23 cellular contexts compared by ENCODE assay signal in the genomic region with DNA sequence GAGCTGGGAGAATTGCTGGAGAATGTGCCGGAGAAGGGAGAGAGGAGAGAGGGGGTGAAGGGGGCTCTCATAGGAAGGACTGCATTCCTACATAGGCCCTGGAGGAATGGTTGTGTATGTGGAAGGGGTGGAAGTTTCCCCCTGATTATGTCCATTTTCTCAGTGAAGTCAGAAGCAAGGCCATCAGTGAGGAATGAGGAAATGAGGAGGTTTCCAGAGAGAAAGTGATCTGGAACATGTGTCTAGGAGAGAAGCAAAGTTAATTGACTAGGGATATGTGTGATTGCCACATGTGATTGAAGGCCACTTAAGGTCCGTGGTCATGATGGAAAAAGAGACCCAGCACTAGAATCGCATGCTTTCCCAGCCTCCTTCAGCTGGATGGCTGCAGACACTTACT. TPM values are rescaled to one million over a fixed set of nuclear protein-coding genes. Genes with fewer than 3 reads are reported as not detected.
DNase-seq lines count a peak whose midpoint lies in the region; ATAC-seq, FAIRE-seq and TF ChIP-seq lines count a peak whose summit lies in the region.
"Had no signal": no experiment of that assay in that cellular context is flagged by ENCODE, and none has a peak within 500 bp of the region (broad histone marks: within the 10 kb centered on the region; RNA-seq: fewer than 3 reads in every experiment).

No MANE protein-coding gene starts in this region.

- peak overlapping the region; percentile 7 to 39; a peak in 5 of 6 replicates for H3K27ac ChIP-seq in A549
- no peak overlapping the region for H3K27ac ChIP-seq in IMR-90 (ENCODE audit: insufficient read depth, low read length)
- no peak overlapping the region for H3K27ac ChIP-seq in tibial nerve
- H3K27ac ChIP-seq: RWPE1, SK-N-MC had no signal

- peak overlapping the region in 1 of 2 experiments; percentile 54; a peak in 1 of 4 replicates for H4K8ac ChIP-seq in IMR-90 (ENCODE audit: low read depth in 2 of 2, low read length in 2 of 2)

- no peak for TF ChIP-seq EP300 in A549 (IDR thresholded peaks at IDR 0.05)
- no peak for TF ChIP-seq EP300 in tibial nerve (IDR thresholded peaks at IDR 0.05)

- no peak overlapping the region for H3K4me3 ChIP-seq in A549
- H3K4me3 ChIP-seq in IMR-90 (ENCODE audit: insufficient read depth, low read depth, low read length), result no peak overlapping the region
- no peak overlapping the region for H3K4me3 ChIP-seq in mucosa of descending colon
- no peak overlapping the region for H3K4me3 ChIP-seq in tibial nerve
- H3K4me3 ChIP-seq: SK-N-MC had no signal

- ATAC-seq in A549, result peak in 1 of 2 experiments; percentile 10; a peak in 2 of 6 replicates
- ATAC-seq in IMR-90 (ENCODE audit: low read depth), result no peak
- ATAC-seq in mucosa of descending colon, result peak; percentile 39
- ATAC-seq: HCT116 had no signal

- H2BK5ac ChIP-seq in IMR-90 (ENCODE audit: low read depth, low read length, poor library complexity, severe bottlenecking), result peak overlapping the region; percentile 4

- no peak for DNase-seq in A549 (ENCODE audit: low read depth in 1 of 2, low spot score in 1 of 2)
- DNase-seq in IMR-90, result peak; percentile 11
- peak; percentile 45 for DNase-seq in fibroblast of gingiva (ENCODE audit: low read depth)
- DNase-seq in mucosa of descending colon, result no peak
- DNase-seq in mucosa of gallbladder (ENCODE audit: low spot score), result no peak
- no peak for DNase-seq in tibial nerve (ENCODE audit: low spot score in 2 of 2)
- no peak for DNase-seq in GM12892 (ENCODE audit: insufficient read length)
- DNase-seq: BE2C, GOT3, KBM-7, MM.1S, NCI-H1048, NCI-H1436, NCI-H1930, NCI-H2227 treated with DMSO at 0.1 percent for 48 hours, NCI-H510A, NCI-H748 treated with DMSO at 0.1 percent for 48 hours, SHP77 treated with DMSO at 0.1 percent for 48 hours, SW 1271 had no signal

- H3K4me2 ChIP-seq in A549 (peak overlapping the region; percentile 60; the same call in 2 of the 3 replicates), IMR-90 (ENCODE audit: low read depth, low read length) (no peak overlapping the region)

- intact Hi-C loops in IMR-90 (cut with micrococcal nuclease) (no loop called here), mucosa of descending colon (cut with DNase I, micrococcal nuclease) (no loop called here)

- H4K20me1 ChIP-seq in IMR-90 (ENCODE audit: insufficient read depth, low read length), result peaks cover 4% of the 10 kb centered on the region; the same call in 1 of the 2 replicates

- peak overlapping the region; percentile 72; the same call in 1 of the 2 replicates for H3K14ac ChIP-seq in IMR-90 (replicated peaks; ENCODE audit: low read depth, low read length)

- H3K36me3 ChIP-seq in IMR-90 (ENCODE audit: control insufficient read depth, insufficient read depth, low read length) (peaks cover 1% of the 10 kb centered on the region; the same call in 1 of the 2 replicates), mucosa of descending colon (ENCODE audit: low read depth) (no peaks in the 10 kb centered on the region), tibial nerve (no peaks in the 10 kb centered on the region)

- no TSS peak for BruUV-seq in IMR-90 (replicated peaks; lab: Mats Ljungman, UMichigan)

- dilution Hi-C loops in IMR-90 (cut with HindIII; ENCODE audit: low sequenced_read_pairs, unreplicated experiment), result no loop called here

- in situ Hi-C loops in IMR-90 (cut with MboI; ENCODE audit: low sequenced_read_pairs), result no loop called here

- POLR2A ChIA-PET in A549 (lab: Yijun Ruan, JAX), result no interaction called here
- POLR2A ChIA-PET in IMR-90 (lab: Charles Lee; ENCODE audit: unreplicated experiment), result no interaction called here

- H4K91ac ChIP-seq in IMR-90 (ENCODE audit: insufficient read depth, low read depth, low read length), result 0 out of 2 replicates have a peak overlapping the region, but pooled peaks have one; percentile 10

- peak overlapping the region; percentile 6; the same call in 1 of the 3 replicates for H2BK15ac ChIP-seq in IMR-90 (ENCODE audit: low read depth, low read length)

- no peak overlapping the region for H2AK9ac ChIP-seq in IMR-90 (replicated peaks; ENCODE audit: low read depth, low read length, poor library complexity)

- H3K9me3 ChIP-seq in A549 (no peaks in the 10 kb centered on the region), IMR-90 (ENCODE audit: control insufficient read depth, insufficient read depth, low read length) (no peaks in the 10 kb centered on the region), mucosa of descending colon (no peaks in the 10 kb centered on the region), tibial nerve (no peaks in the 10 kb centered on the region)
- H3K9me3 ChIP-seq: BE2C had no signal

- peak overlapping the region; percentile 70 for H4K5ac ChIP-seq in IMR-90 (ENCODE audit: low read depth, low read length)

- peaks cover 38% of the 10 kb centered on the region for H3K4me1 ChIP-seq in A549
- peaks cover 36% of the 10 kb centered on the region for H3K4me1 ChIP-seq in IMR-90 (ENCODE audit: control insufficient read depth, insufficient read depth, low read length)
- no peaks in the 10 kb centered on the region for H3K4me1 ChIP-seq in mucosa of descending colon (ENCODE audit: low read depth)
- peaks cover 0 to 6% (median 0%) of the 10 kb centered on the region in 4 donors for H3K4me1 ChIP-seq in tibial nerve
- H3K4me1 ChIP-seq: BE2C had no signal

- peak overlapping the region; percentile 21 for H2BK120ac ChIP-seq in IMR-90 (ENCODE audit: low read depth, low read length)

- TF ChIP-seq CTCF in A549 (IDR thresholded peaks at IDR 0.05) (no peak), IMR-90 (conservative IDR thresholded peaks at IDR 0.05; ENCODE audit: low read depth, low read length) (no peak), mucosa of descending colon (IDR thresholded peaks at IDR 0.05) (no peak), tibial nerve (IDR thresholded peaks at IDR 0.05) (no peak)

- H2AK5ac ChIP-seq in IMR-90 (ENCODE audit: low read depth, low read length), result peak overlapping the region; percentile 11; the same call in 1 of the 2 replicates

- peak overlapping the region; percentile 73 for H2BK20ac ChIP-seq in IMR-90 (ENCODE audit: low read depth, low read length)

- no peak overlapping the region for H3K56ac ChIP-seq in IMR-90 (ENCODE audit: extremely low read depth, insufficient read depth, low read length)

- TF ChIP-seq RAD21 in A549 (conservative IDR thresholded peaks at IDR 0.05 in 1 of 2, IDR thresholded peaks at IDR 0.05 in 1 of 2) (no peak), IMR-90 (IDR thresholded peaks at IDR 0.05; ENCODE audit: low read length) (no peak)

- no peak for FAIRE-seq in A549 (lab: Jason Lieb, UNC)
- no peak for FAIRE-seq in GM12892 (lab: Jason Lieb, UNC)

- TF ChIP-seq POLR2A in A549 (IDR thresholded peaks at IDR 0.05; ENCODE audit: low read length), result no peak
- no peak for TF ChIP-seq POLR2A in IMR-90 (IDR thresholded peaks at IDR 0.05; ENCODE audit: low read depth, low read length)
- no peak for TF ChIP-seq POLR2A in tibial nerve (IDR thresholded peaks at IDR 0.05)
- no peak for TF ChIP-seq POLR2A in GM12892 (IDR thresholded peaks at IDR 0.05; ENCODE audit: low read depth, low read length)

- no peak overlapping the region for H2AFZ ChIP-seq in IMR-90 (replicated peaks; ENCODE audit: low read length, poor library complexity)

- no peak overlapping the region for H3K9ac ChIP-seq in IMR-90 (ENCODE audit: low read depth, low read length)

- peaks cover 23% of the 10 kb centered on the region for H3K9me1 ChIP-seq in IMR-90 (ENCODE audit: insufficient read depth, low read length)

- H3K18ac ChIP-seq in IMR-90 (ENCODE audit: low read depth, low read length), result peak overlapping the region; percentile 89

- no peaks in the 10 kb centered on the region for H3K27me3 ChIP-seq in IMR-90 (ENCODE audit: control insufficient read depth, insufficient read depth, low read length)
- H3K27me3 ChIP-seq in tibial nerve, result no peaks in the 10 kb centered on the region
- H3K27me3 ChIP-seq: BE2C had no signal

- CTCF ChIA-PET in A549 (lab: Yijun Ruan, JAX) (interaction anchor here (1.0 to 1.7 kb wide), 2 partner anchors 68 to 74 kb away, joined by 3 to 4 read pairs; no protein-coding TSS in a partner anchor), IMR-90 (lab: Yijun Ruan, JAX) (no interaction called here)

- 92% methylated on average over 3 of the region's 3 CpGs for WGBS in A549 (ENCODE audit: missing lambda C conversion rate)
- WGBS in IMR-90 (ENCODE audit: extremely low coverage in 2 of 2, insufficient read length in 1 of 2), 2 experiments, result 100% methylated on average over 1 of the region's 3 CpGs; no CpG with 5 or more reads in 1 of the 2 experiments
- WGBS in tibial nerve, 2 donors, result 74 to 76% methylated on average over 3 of the region's 3 CpGs

- peak overlapping the region; percentile 21 for H3K23ac ChIP-seq in IMR-90 (ENCODE audit: low read depth, low read length)

- H3K79me1 ChIP-seq in IMR-90 (ENCODE audit: low read depth in 1 of 2, low read length in 2 of 2), result peaks cover 0 to 4% of the 10 kb centered on the region in 2 experiments; a peak in 1 of 4 replicates

- peak overlapping the region; percentile 12 for H3K4ac ChIP-seq in IMR-90 (ENCODE audit: low read depth, low read length)

RNA-seq across cellular contexts. Expression of gene TBPL1, which starts 42.3 kb away (rescaled TPM):
- polyA plus RNA-seq in A549 (2011; rRNA removed) (29.9 and 41.1 TPM in 2 replicates), A549 (2017; fragmentation: RNase III; extraction: RNeasy Plus Mini Kit Qiagen cat#74134 plus additional on column Dnase treatment) (22.4 to 24.7 TPM (median 24.7 TPM) in 3 replicates), IMR-90 (2012; rRNA removed) (32.5 and 34.0 TPM in 2 replicates)
- 15.7 and 16.4 TPM in 2 replicates for polyA plus RNA-seq in A549 (2012; cell fraction: cytosol; rRNA removed)
- 5.1 and 7.4 TPM in 2 replicates for polyA plus RNA-seq in A549 (2012; cell fraction: nucleus; rRNA removed)
- 5.8 and 9.0 TPM in 2 replicates for polyA minus RNA-seq in A549 (2011; rRNA and poly(A)+ RNA removed)
- total RNA-seq in IMR-90 (2012; rRNA removed) (25.6 and 38.3 TPM in 2 replicates), mucosa of descending colon (10 to 100 TPM; 16.6 to 25.4 (median 23.3) TPM), mucosa of gallbladder (24.5 TPM), tibial nerve (10 to 100 TPM in 1 of 4 donors, 1 to 10 TPM in 3; 4.8 to 14.9 (median 6.6) TPM)
- polyA plus RNA-seq in IMR-90 (2012; cell fraction: cytosol; rRNA removed), result 6.6 and 14.8 TPM in 2 replicates
- 7.1 and 25.3 TPM in 2 replicates for polyA plus RNA-seq in IMR-90 (2012; cell fraction: nucleus; rRNA removed; ENCODE audit: low replicate concordance)
- 33.0 TPM for polyA plus RNA-seq in GM12892 (2012; ENCODE audit: missing spikeins)

RNA-seq across cellular contexts. Expression of gene SLC2A12, which starts 57.1 kb away (rescaled TPM):
- polyA plus RNA-seq in A549 (2011; rRNA removed) (2.8 and 3.0 TPM in 2 replicates), A549 (2017; fragmentation: RNase III; extraction: RNeasy Plus Mini Kit Qiagen cat#74134 plus additional on column Dnase treatment) (0.45 to 0.87 TPM (median 0.65 TPM) in 3 replicates), IMR-90 (2012; rRNA removed) (4.8 and 5.8 TPM in 2 replicates)
- polyA plus RNA-seq in A549 (2012; cell fraction: cytosol; rRNA removed), result 0.17 and 0.31 TPM in 2 replicates
- 0.14 and 0.27 TPM in 2 replicates for polyA plus RNA-seq in A549 (2012; cell fraction: nucleus; rRNA removed)
- 3.2 and 4.0 TPM in 2 replicates for polyA minus RNA-seq in A549 (2011; rRNA and poly(A)+ RNA removed)
- total RNA-seq in IMR-90 (2012; rRNA removed) (11.5 and 12.5 TPM in 2 replicates), mucosa of descending colon (1 to 10 TPM in 2 of 3 donors, under 1 TPM in 1; 0.46 to 2.0 (median 1.0) TPM), mucosa of gallbladder (10.8 TPM), tibial nerve (1 to 10 TPM in 1 of 4 donors, under 1 TPM in 3; 0.39 to 2.2 (median 0.61) TPM)
- 1.6 and 2.4 TPM in 2 replicates for polyA plus RNA-seq in IMR-90 (2012; cell fraction: cytosol; rRNA removed)
- 0.59 and 3.6 TPM in 2 replicates for polyA plus RNA-seq in IMR-90 (2012; cell fraction: nucleus; rRNA removed; ENCODE audit: low replicate concordance)
- polyA plus RNA-seq in GM12892 (2012; ENCODE audit: missing spikeins), result 0.30 TPM
- total RNA-seq: A673 had no signal

Comparison
In these comparisons a context has a peak if more than half of its experiments do, and no peak if none do; other contexts are left out.
1. DNase-seq: peak in IMR-90 (single experiment) and fibroblast of gingiva (single experiment); none in A549 (0 of 2), mucosa of descending colon (0 of 3), mucosa of gallbladder (single experiment), tibial nerve (0 of 2) and GM12892 (single experiment).
2. H3K27ac ChIP-seq: peak in A549 (2 of 2); none in IMR-90 (single experiment) and tibial nerve (0 of 4).